ENCODE assay signal across 34 cellular contexts in genomic region chr7:123275036-123275753, GRCh38.
DNase-seq lines count a peak whose midpoint lies in the region; ATAC-seq and TF ChIP-seq lines count a peak whose summit lies in the region.
"Had no signal": no experiment of that assay in that cellular context is flagged by ENCODE, and none has a peak within 500 bp of the region (broad histone marks: within the 10 kb centered on the region; RNA-seq: fewer than 3 reads in every experiment).

No MANE protein-coding gene starts in this region.

- H3K9me2 ChIP-seq in neural cell (ENCODE audit: insufficient read depth, low read length), result no peaks in the 10 kb centered on the region

- ATAC-seq in SK-N-SH treated with all-trans-retinoic acid at 6 μM for 48 hours, result no peak
- ATAC-seq: activated T-cell treated with anti-CD3 and anti-CD28 coated beads, Interleukin-2, amount 50 U/mL, for 4 hours; gastroesophageal sphincter; HCT116; left colon; pancreas; stimulated activated naive CD8-positive, alpha-beta T cell treated with anti-CD3 and anti-CD28 coated beads, Interleukin-15, amount 100 ng/mL, for 72 hours; WTC11 had no signal

- TF ChIP-seq RAD21 in neural cell (conservative IDR thresholded peaks at IDR 0.05), result no peak

- H3K4me1 ChIP-seq in ACC112 (ENCODE audit: control insufficient read depth, insufficient read depth, low read length, unreplicated experiment) (peaks cover 37% of the 10 kb centered on the region), fibroblast of lung (ENCODE audit: control insufficient read depth, extremely low read depth, insufficient read depth, low read length) (no peaks in the 10 kb centered on the region)
- H3K4me1 ChIP-seq: gastroesophageal sphincter, pancreas, Peyer's patch, spleen, thyroid gland, vagina had no signal

- H3K4me2 ChIP-seq in fibroblast of lung (ENCODE audit: extremely low read depth, insufficient read depth, low read length), result no peak overlapping the region
- peak overlapping the region; percentile 22 for H3K4me2 ChIP-seq in neural cell (ENCODE audit: low read length)

- H3K9me3 Mint-ChIP-seq in immature natural killer cell, result peaks cover 0 to 40% (median 10%) of the 10 kb centered on the region in 6 donors
- H3K9me3 Mint-ChIP-seq: activated CD4-positive, alpha-beta T cell treated with anti-CD3 and anti-CD28 coated beads, Interleukin-2, amount 10 ng/mL, durations not matched to agents 7 days and 5 days; activated naive CD8-positive, alpha-beta T cell treated with anti-CD3 and anti-CD28 coated beads, Interleukin-2, amount 10 ng/mL, durations not matched to agents 7 days and 5 days; endodermal cell; nephron progenitor cell; WTC11 had no signal

- H3K9ac ChIP-seq in fibroblast of lung (ENCODE audit: insufficient read depth, low read length) (no peak overlapping the region), neural cell (ENCODE audit: low read length) (peak overlapping the region; percentile 28)

- H3F3A ChIP-seq in neural cell (ENCODE audit: insufficient read depth, low read length, poor library complexity, severe bottlenecking), result no peaks in the 10 kb centered on the region

- H3K36me3 ChIP-seq in ACC112 (ENCODE audit: insufficient read depth, low read length) (no peaks in the 10 kb centered on the region), fibroblast of lung (ENCODE audit: control insufficient read depth, insufficient read depth, low read length) (no peaks in the 10 kb centered on the region), neural cell (ENCODE audit: insufficient read depth, low read length) (no peaks in the 10 kb centered on the region), WERI-Rb-1 (no peaks in the 10 kb centered on the region)
- H3K36me3 ChIP-seq: gastroesophageal sphincter, pancreas, Peyer's patch, spleen, thyroid gland, vagina had no signal

- peak; percentile 81 for TF ChIP-seq EP300 in neural cell (conservative IDR thresholded peaks at IDR 0.05; ENCODE audit: poor library complexity, severe bottlenecking)

- no peak overlapping the region for H3K27ac Mint-ChIP-seq in immature natural killer cell
- H3K27ac Mint-ChIP-seq: activated CD4-positive, alpha-beta T cell treated with anti-CD3 and anti-CD28 coated beads, Interleukin-2, amount 10 ng/mL, durations not matched to agents 7 days and 5 days; activated naive CD8-positive, alpha-beta T cell treated with anti-CD3 and anti-CD28 coated beads, Interleukin-2, amount 10 ng/mL, durations not matched to agents 7 days and 5 days; B cell; CD4-positive, alpha-beta memory T cell; endodermal cell; nephron progenitor cell; stimulated activated naive CD8-positive, alpha-beta T cell treated with anti-CD3 and anti-CD28 coated beads, Interleukin-15, amount 100 ng/mL, for 72 hours; WTC11 had no signal

- H3K27me3 ChIP-seq in ACC112 (ENCODE audit: insufficient read depth, low read length) (no peaks in the 10 kb centered on the region), fibroblast of lung (ENCODE audit: control insufficient read depth, insufficient read depth, low read length) (no peaks in the 10 kb centered on the region), neural cell (ENCODE audit: insufficient read depth, low read depth, low read length) (no peaks in the 10 kb centered on the region), WERI-Rb-1 (ENCODE audit: insufficient read depth, low read depth, severe bottlenecking) (no peaks in the 10 kb centered on the region)
- H3K27me3 ChIP-seq: gastroesophageal sphincter, pancreas, Peyer's patch, spleen, thyroid gland, vagina had no signal

- H2AFZ ChIP-seq in ACC112 (ENCODE audit: low read length, unreplicated experiment) (no peak overlapping the region), fibroblast of lung (ENCODE audit: low read length) (no peak overlapping the region), neural cell (ENCODE audit: low read depth, low read length) (peak overlapping the region; percentile 35)

- peaks cover 0 to 2% (median 0%) of the 10 kb centered on the region in 3 donors for H3K27me3 Mint-ChIP-seq in immature natural killer cell (ENCODE audit: low read depth in 3 of 3)
- H3K27me3 Mint-ChIP-seq: activated CD4-positive, alpha-beta T cell treated with anti-CD3 and anti-CD28 coated beads, Interleukin-2, amount 10 ng/mL, durations not matched to agents 7 days and 5 days; activated naive CD8-positive, alpha-beta T cell treated with anti-CD3 and anti-CD28 coated beads, Interleukin-2, amount 10 ng/mL, durations not matched to agents 7 days and 5 days; B cell; CD4-positive, alpha-beta memory T cell; central memory CD8-positive, alpha-beta T cell; stimulated activated naive CD8-positive, alpha-beta T cell treated with anti-CD3 and anti-CD28 coated beads, Interleukin-15, amount 100 ng/mL, for 72 hours had no signal

- TF ChIP-seq CTCF in fibroblast of lung (conservative IDR thresholded peaks at IDR 0.05 in 1 of 2, IDR thresholded peaks at IDR 0.05 in 1 of 2; ENCODE audit: low read depth in 1 of 2, low read length in 2 of 2) (no peak), neural cell (IDR thresholded peaks at IDR 0.05; ENCODE audit: poor library complexity, severe bottlenecking) (no peak), WERI-Rb-1 (IDR thresholded peaks at IDR 0.05; ENCODE audit: low read depth, low read length) (no peak)

- no peaks in the 10 kb centered on the region for H3K79me2 ChIP-seq in ACC112 (ENCODE audit: control insufficient read depth, insufficient read depth, low read length, unreplicated experiment)
- no peaks in the 10 kb centered on the region for H3K79me2 ChIP-seq in fibroblast of lung (ENCODE audit: control insufficient read depth, insufficient read depth, low read length)
- no peaks in the 10 kb centered on the region for H3K79me2 ChIP-seq in neural cell (replicated peaks; ENCODE audit: insufficient read depth, low read length)

- DNase-seq in fibroblast of lung (ENCODE audit: low read depth in 2 of 2), result peak; percentile 2 to 59
- no peak for DNase-seq in activated T-cell treated with anti-CD3 and anti-CD28 coated beads, Interleukin-2, amount 50 U/mL, for 1 hour
- DNase-seq in immature natural killer cell, result no peak
- no peak for DNase-seq in WERI-Rb-1
- no peak for DNase-seq in stimulated activated CD4-positive, alpha-beta T cell treated with anti-CD3 and anti-CD28 coated beads, Interleukin-12 subunit alpha, Interleukin-12 subunit beta, amount 100 ng/mL, for 4 hours
- DNase-seq: activated CD4-positive, alpha-beta T cell treated with anti-CD3 and anti-CD28 coated beads, Interleukin-2, amount 10 ng/mL, durations not matched to agents 7 days and 5 days; activated gamma-delta T cell treated with Interleukin-2 at 50 U/mL for 16 hours; activated naive CD8-positive, alpha-beta T cell treated with anti-CD3 and anti-CD28 coated beads, Interleukin-2, amount 10 ng/mL, durations not matched to agents 7 days and 5 days; activated T-cell treated with anti-CD3 and anti-CD28 coated beads, Interleukin-2, amount 50 U/mL, for 4 hours; CD4-positive, alpha-beta memory T cell; dermis blood vessel endothelial cell; endodermal cell; left colon; mammary epithelial cell; NCI-H1105; NCI-H187; NCI-H748 treated with DMSO at 0.1 percent for 48 hours; nephron progenitor cell; pancreas; Peyer's patch; SHP77 treated with DMSO at 0.1 percent for 48 hours; spleen; stimulated activated naive CD8-positive, alpha-beta T cell treated with anti-CD3 and anti-CD28 coated beads, Interleukin-15, amount 100 ng/mL, for 72 hours; T1000; thyroid gland had no signal

- H3K27ac ChIP-seq in ACC112 (ENCODE audit: low read depth, low read length) (peak overlapping the region; percentile 67), fibroblast of lung (ENCODE audit: insufficient read depth, low read length) (no peak overlapping the region), neural cell (ENCODE audit: low read length) (peak overlapping the region; percentile 90), WERI-Rb-1 (no peak overlapping the region)
- H3K27ac ChIP-seq: gastroesophageal sphincter, pancreas, Peyer's patch, spleen, thyroid gland, vagina had no signal

- no peaks in the 10 kb centered on the region for H4K20me1 ChIP-seq in fibroblast of lung (ENCODE audit: control insufficient read depth, extremely low read depth, insufficient read depth, low read length)
- no peaks in the 10 kb centered on the region for H4K20me1 ChIP-seq in neural cell (ENCODE audit: insufficient read depth)

- H3K36me3 Mint-ChIP-seq in immature natural killer cell, result no peaks in the 10 kb centered on the region
- H3K36me3 Mint-ChIP-seq: activated naive CD8-positive, alpha-beta T cell treated with anti-CD3 and anti-CD28 coated beads, Interleukin-2, amount 10 ng/mL, durations not matched to agents 7 days and 5 days; CD4-positive, alpha-beta memory T cell; WTC11 had no signal

- H3K4me1 Mint-ChIP-seq in immature natural killer cell, result no peaks in the 10 kb centered on the region
- H3K4me1 Mint-ChIP-seq: activated CD4-positive, alpha-beta T cell treated with anti-CD3 and anti-CD28 coated beads, Interleukin-2, amount 10 ng/mL, durations not matched to agents 7 days and 5 days; activated naive CD8-positive, alpha-beta T cell treated with anti-CD3 and anti-CD28 coated beads, Interleukin-2, amount 10 ng/mL, durations not matched to agents 7 days and 5 days; B cell; CD4-positive, alpha-beta memory T cell; central memory CD8-positive, alpha-beta T cell; nephron progenitor cell; stimulated activated naive CD8-positive, alpha-beta T cell treated with anti-CD3 and anti-CD28 coated beads, Interleukin-15, amount 100 ng/mL, for 72 hours had no signal

- no peaks in the 10 kb centered on the region for H3K9me3 ChIP-seq in fibroblast of lung (ENCODE audit: control insufficient read depth, insufficient read depth, low read depth, low read length)
- H3K9me3 ChIP-seq in neural cell (ENCODE audit: low read length), result no peaks in the 10 kb centered on the region
- H3K9me3 ChIP-seq in WERI-Rb-1 (ENCODE audit: severe bottlenecking), result no peaks in the 10 kb centered on the region
- H3K9me3 ChIP-seq: gastroesophageal sphincter, pancreas, Peyer's patch, spleen, thyroid gland, vagina had no signal

- no peak overlapping the region for H3K4me3 ChIP-seq in ACC112 (ENCODE audit: low read depth, low read length)
- no peak overlapping the region for H3K4me3 ChIP-seq in fibroblast of lung (replicated peaks in 1 of 4; ENCODE audit: control extremely low read depth in 1 of 4, insufficient read depth in 1 of 4, low read depth in 3 of 4, low read length in 4 of 4)
- H3K4me3 ChIP-seq in neural cell (ENCODE audit: low read length), result peak overlapping the region; percentile 4
- no peak overlapping the region for H3K4me3 ChIP-seq in WERI-Rb-1 (ENCODE audit: low read depth, low read length)
- H3K4me3 ChIP-seq: gastroesophageal sphincter, pancreas, Peyer's patch, spleen, thyroid gland, vagina had no signal

- H3K4me3 Mint-ChIP-seq in immature natural killer cell, result no peak overlapping the region
- H3K4me3 Mint-ChIP-seq: activated CD4-positive, alpha-beta T cell treated with anti-CD3 and anti-CD28 coated beads, Interleukin-2, amount 10 ng/mL, durations not matched to agents 7 days and 5 days; activated naive CD8-positive, alpha-beta T cell treated with anti-CD3 and anti-CD28 coated beads, Interleukin-2, amount 10 ng/mL, durations not matched to agents 7 days and 5 days; activated T-cell treated with anti-CD3 and anti-CD28 coated beads, Interleukin-2, amount 50 U/mL, for 4 hours; B cell; CD4-positive, alpha-beta memory T cell; central memory CD8-positive, alpha-beta T cell; endodermal cell; nephron progenitor cell; stimulated activated naive CD8-positive, alpha-beta T cell treated with anti-CD3 and anti-CD28 coated beads, Interleukin-15, amount 100 ng/mL, for 72 hours; WTC11 had no signal

Comparison
In these comparisons a context has a peak if more than half of its experiments do, and no peak if none do; other contexts are left out.
1. H3K27ac ChIP-seq: peak in ACC112 (single experiment) and neural cell (single experiment); none in fibroblast of lung (single experiment) and WERI-Rb-1 (single experiment).
2. DNase-seq: peak in fibroblast of lung (2 of 2); none in activated T-cell treated with anti-CD3 and anti-CD28 coated beads, Interleukin-2, amount 50 U/mL, for 1 hour (single experiment), immature natural killer cell (0 of 3), WERI-Rb-1 (single experiment) and stimulated activated CD4-positive, alpha-beta T cell treated with anti-CD3 and anti-CD28 coated beads, Interleukin-12 subunit alpha, Interleukin-12 subunit beta, amount 100 ng/mL, for 4 hours (single experiment).